Comparison of ENCODE assay signal across 1 cellular context in the genomic region with DNA sequence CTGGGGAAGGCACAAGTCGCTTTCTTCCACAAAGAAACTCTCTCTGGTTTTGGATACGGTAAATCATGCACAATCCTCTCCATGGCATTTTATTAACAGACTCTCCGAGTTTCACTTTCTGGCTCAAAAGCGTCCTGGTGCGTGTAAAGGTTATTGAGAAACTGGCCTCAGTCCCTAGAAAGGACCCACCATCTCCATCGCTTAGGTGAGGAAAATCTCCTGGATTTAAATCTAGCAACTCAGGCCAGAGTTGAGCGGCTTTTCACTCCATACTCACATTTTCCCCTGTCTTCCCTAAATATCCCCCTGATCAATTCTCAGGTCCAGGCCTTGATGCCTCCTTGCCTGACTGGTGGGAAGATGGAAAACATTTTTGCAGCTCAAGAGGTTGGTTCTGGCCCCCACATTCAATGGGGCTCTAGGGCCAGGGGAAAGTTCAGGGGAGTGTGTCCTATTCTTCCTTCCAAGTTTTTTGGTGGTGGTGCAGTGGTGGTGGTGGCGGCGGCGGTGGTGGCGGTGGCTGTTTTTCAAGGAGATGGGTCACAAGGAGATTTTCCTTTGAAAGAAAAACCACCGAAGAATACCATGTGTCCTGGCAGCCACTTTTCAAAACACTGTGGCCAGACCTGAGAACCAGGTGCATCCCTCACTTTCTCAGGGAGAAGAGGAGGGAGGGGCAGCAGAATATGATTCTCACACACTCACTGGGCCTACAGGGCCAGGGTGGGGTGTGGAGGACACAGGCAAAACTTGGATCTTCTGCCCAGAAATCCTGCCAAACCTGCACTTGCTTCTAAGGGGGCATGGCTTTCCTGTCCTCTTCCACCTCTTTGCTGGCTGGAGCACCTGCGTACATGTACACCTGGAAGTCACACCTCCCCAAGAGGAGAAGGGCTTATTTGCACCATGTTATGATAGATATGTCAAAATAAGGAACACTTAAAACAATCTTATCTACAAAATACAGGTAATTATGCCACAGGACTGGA.
TF ChIP-seq lines count a peak whose summit lies in the region.

No MANE protein-coding gene starts in this region.

TF ChIP-seq in H1, 55 proteins besides CTCF, POLR2A, EP300 and RAD21:
- TF ChIP-seq BRCA1 (IDR thresholded peaks at IDR 0.05; ENCODE audit: low read depth, low read length) (no peak), SRF (IDR thresholded peaks at IDR 0.05; ENCODE audit: low read depth, low read length) (no peak), TAF1 (IDR thresholded peaks at IDR 0.05; ENCODE audit: low read depth, low read length) (0 out of 2 replicates have a peak, but pooled peaks have one; percentile 3), BCL11A (IDR thresholded peaks at IDR 0.05; ENCODE audit: low read depth in 2 of 2, low read length in 2 of 2) (no peak), SP4 (IDR thresholded peaks at IDR 0.05; ENCODE audit: low read length) (no peak; the same call in 1 of the 2 replicates)
- TF ChIP-seq, protein P1, sequence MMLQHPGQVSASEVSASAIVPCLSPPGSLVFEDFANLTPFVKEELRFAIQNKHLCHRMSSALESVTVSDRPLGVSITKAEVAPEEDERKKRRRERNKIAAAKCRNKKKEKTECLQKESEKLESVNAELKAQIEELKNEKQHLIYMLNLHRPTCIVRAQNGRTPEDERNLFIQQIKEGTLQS (IDR thresholded peaks at IDR 0.05; ENCODE audit: insufficient read depth, low read depth, low read length), result no peak
